Comparison of ENCODE assay signal across 16 cellular contexts in the genomic region with DNA sequence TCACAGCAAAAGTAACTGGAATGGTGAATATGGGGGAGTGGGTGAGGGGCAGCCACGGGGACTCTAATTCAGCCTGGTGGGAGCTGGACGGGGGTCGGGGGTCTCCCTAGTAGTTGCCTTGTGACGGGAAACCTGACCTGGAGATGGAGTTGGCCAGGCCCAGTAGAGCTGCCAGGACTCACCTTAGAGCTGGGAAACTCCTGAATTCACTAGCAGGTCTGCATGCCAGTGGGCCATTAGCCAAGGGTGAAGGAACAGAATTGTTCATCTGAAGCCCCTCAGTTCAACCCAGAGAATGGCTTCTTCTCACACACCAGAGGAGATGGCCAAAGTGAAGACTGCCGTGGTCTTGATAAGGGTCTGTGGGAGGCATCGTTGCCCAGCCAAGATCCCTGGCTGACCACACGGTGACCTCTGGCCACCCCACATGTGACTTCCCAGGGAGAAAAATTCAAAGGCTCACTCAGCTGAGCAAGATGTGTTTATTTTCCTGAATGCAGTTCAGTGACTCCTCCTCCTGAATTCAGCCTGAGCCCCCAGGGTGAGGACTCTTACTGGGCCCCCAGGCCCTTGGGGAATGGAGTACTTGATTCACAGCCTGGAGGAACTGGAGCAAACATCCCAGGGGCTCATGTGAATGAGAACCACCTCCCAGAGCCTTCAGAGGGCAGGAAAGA. TPM values are rescaled to one million over a fixed set of nuclear protein-coding genes. Genes with fewer than 3 reads are reported as not detected.
DNase-seq lines count a peak whose midpoint lies in the region; ATAC-seq and TF ChIP-seq lines count a peak whose summit lies in the region.
"Had no signal": no experiment of that assay in that cellular context is flagged by ENCODE, and none has a peak within 500 bp of the region (broad histone marks: within the 10 kb centered on the region; RNA-seq: fewer than 3 reads in every experiment).

No MANE protein-coding gene starts in this region.

- peaks cover 0 to 7% of the 10 kb centered on the region in 2 donors for H3K4me1 ChIP-seq in right atrium auricular region
- peaks cover 7% of the 10 kb centered on the region for H3K4me1 ChIP-seq in mesenchymal stem cell (ENCODE audit: control insufficient read depth, insufficient read depth, low read depth, low read length)
- H3K4me1 ChIP-seq in aorta (ENCODE audit: control insufficient read depth in 1 of 2, insufficient read depth in 2 of 2, low read length in 2 of 2), result no peaks in the 10 kb centered on the region
- no peaks in the 10 kb centered on the region for H3K4me1 ChIP-seq in BE2C
- H3K4me1 ChIP-seq: breast epithelium, tibial artery had no signal

- H3K9me3 ChIP-seq in right atrium auricular region (peaks cover 0 to 9% of the 10 kb centered on the region in 2 donors), mesenchymal stem cell (ENCODE audit: control insufficient read depth, low read length) (peaks cover 4% of the 10 kb centered on the region), aorta (ENCODE audit: control insufficient read depth, low read length) (no peaks in the 10 kb centered on the region), BE2C (no peaks in the 10 kb centered on the region)
- H3K9me3 ChIP-seq: tibial artery had no signal

- H3K36me3 ChIP-seq in right atrium auricular region, result no peaks in the 10 kb centered on the region
- H3K36me3 ChIP-seq in mesenchymal stem cell (ENCODE audit: control insufficient read depth in 1 of 2, insufficient read depth in 2 of 2, low read depth in 1 of 2, low read length in 2 of 2), result peaks cover 24 to 29% of the 10 kb centered on the region in 2 experiments
- H3K36me3 ChIP-seq in aorta (ENCODE audit: control insufficient read depth in 1 of 2, insufficient read depth in 2 of 2, low read length in 1 of 2), result peaks cover 0 to 1% of the 10 kb centered on the region in 2 donors
- no peaks in the 10 kb centered on the region for H3K36me3 ChIP-seq in BE2C
- H3K36me3 ChIP-seq: breast epithelium, tibial artery had no signal

- peak overlapping the region; percentile 59 for H3K9ac ChIP-seq in mesenchymal stem cell (ENCODE audit: low read length)

- no peak overlapping the region for H4K8ac ChIP-seq in mesenchymal stem cell (ENCODE audit: low read length)

- TF ChIP-seq CTCF in right atrium auricular region (IDR thresholded peaks at IDR 0.05), result no peak
- peak; percentile 47 for TF ChIP-seq CTCF in choroid plexus epithelial cell (conservative IDR thresholded peaks at IDR 0.05; ENCODE audit: low read depth, low read length)
- TF ChIP-seq CTCF in BE2C (IDR thresholded peaks at IDR 0.05; ENCODE audit: low read depth, low read length), result no peak

- no peak overlapping the region for H2BK15ac ChIP-seq in mesenchymal stem cell (ENCODE audit: low read depth, poor library complexity, severe bottlenecking)

- peaks cover 7% of the 10 kb centered on the region for H3K79me1 ChIP-seq in mesenchymal stem cell (replicated peaks; ENCODE audit: low read length, poor library complexity, severe bottlenecking)

- no peak overlapping the region for H2BK5ac ChIP-seq in mesenchymal stem cell (ENCODE audit: low read depth, low read length, poor library complexity, severe bottlenecking)

- no peak overlapping the region for H2AK5ac ChIP-seq in mesenchymal stem cell (ENCODE audit: low read length, severe bottlenecking)

- no peak for DNase-seq in left cardiac atrium
- no peak for DNase-seq in right atrium auricular region (ENCODE audit: low spot score)
- peak; percentile 55 for DNase-seq in choroid plexus epithelial cell (ENCODE audit: low read depth)
- peak; percentile 3 for DNase-seq in mesenchymal stem cell
- peak in 1 of 2 donors; percentile 54 for DNase-seq in aorta
- DNase-seq in BE2C, result no peak
- DNase-seq in activated naive CD4-positive, alpha-beta T cell treated with Interleukin-2 at 50 U/mL for 16 hours, result no peak
- no peak for DNase-seq in activated effector memory CD4-positive, alpha-beta T cell treated with anti-CD3 and anti-CD28 coated beads, Interleukin-2, amount 50 U/mL, for 16 hours
- DNase-seq: ACHN; activated CD4-positive, alpha-beta T cell treated with anti-CD3 and anti-CD28 coated beads, Interleukin-2, amount 50 U/mL, for 4 hours; NCI-H146; NCI-H446 treated with DMSO at 0.1 percent for 48 hours; stimulated activated CD4-positive, alpha-beta T cell treated with anti-CD3 and anti-CD28 coated beads, Interleukin-15, amount 100 ng/mL, for 24 hours; tibial artery had no signal

- no peak overlapping the region for H3K4ac ChIP-seq in mesenchymal stem cell (ENCODE audit: low read depth in 1 of 2, low read length in 2 of 2)

- no peak overlapping the region for H3K18ac ChIP-seq in mesenchymal stem cell (ENCODE audit: low read depth in 1 of 2, low read length in 2 of 2)

- 81% methylated on average over 7 of the region's 7 CpGs for WGBS in mesenchymal stem cell
- 60 to 67% methylated on average over 7 of the region's 7 CpGs for WGBS in aorta, 2 donors

- H2BK12ac ChIP-seq in mesenchymal stem cell (ENCODE audit: low read length in 2 of 2), result no peak overlapping the region

- H2BK120ac ChIP-seq in mesenchymal stem cell (ENCODE audit: low read depth, low read length), result no peak overlapping the region

- H4K91ac ChIP-seq in mesenchymal stem cell (ENCODE audit: low read length), result no peak overlapping the region

- no peak overlapping the region for H3K23ac ChIP-seq in mesenchymal stem cell (ENCODE audit: low read length in 2 of 2)

- no peak overlapping the region for H3K27ac ChIP-seq in right atrium auricular region
- H3K27ac ChIP-seq in mesenchymal stem cell (ENCODE audit: low read length, poor library complexity, severe bottlenecking), result no peak overlapping the region
- H3K27ac ChIP-seq in aorta (ENCODE audit: low read depth in 1 of 2, low read length in 2 of 2), result no peak overlapping the region
- H3K27ac ChIP-seq: tibial artery had no signal

- H3K4me3 ChIP-seq in right atrium auricular region (peak overlapping the region in 1 of 2 donors; percentile 9), choroid plexus epithelial cell (ENCODE audit: low read depth, low read length) (no peak overlapping the region), mesenchymal stem cell (ENCODE audit: insufficient read depth in 1 of 2, low read depth in 1 of 2, low read length in 2 of 2) (peak overlapping the region in 1 of 2 experiments; percentile 38), aorta (ENCODE audit: low read length in 2 of 2) (no peak overlapping the region), BE2C (ENCODE audit: low read depth, low read length) (no peak overlapping the region)
- H3K4me3 ChIP-seq: lung, tibial artery had no signal

- intact Hi-C loops in left cardiac atrium (cut with DNase I), result no loop called here
- intact Hi-C loops in aorta (cut with DNase I), result no loop called here

- H3K27me3 ChIP-seq in right atrium auricular region, result no peaks in the 10 kb centered on the region
- no peaks in the 10 kb centered on the region for H3K27me3 ChIP-seq in mesenchymal stem cell (ENCODE audit: control insufficient read depth in 1 of 2, insufficient read depth in 1 of 2, low read length in 2 of 2)
- no peaks in the 10 kb centered on the region for H3K27me3 ChIP-seq in aorta (ENCODE audit: control insufficient read depth in 1 of 2, insufficient read depth in 2 of 2, low read length in 1 of 2)
- no peaks in the 10 kb centered on the region for H3K27me3 ChIP-seq in BE2C
- H3K27me3 ChIP-seq: breast epithelium, tibial artery had no signal

- H3K4me2 ChIP-seq in mesenchymal stem cell (ENCODE audit: low read length, poor library complexity, severe bottlenecking), result peak overlapping the region; percentile 25

- no peak overlapping the region for H2AFZ ChIP-seq in mesenchymal stem cell (ENCODE audit: low read depth, low read length)

- peak; percentile 30 to 40 for ATAC-seq in left cardiac atrium
- ATAC-seq in aorta (ENCODE audit: low FRiP score), result peak; percentile 54

- no peak overlapping the region for H3K14ac ChIP-seq in mesenchymal stem cell (ENCODE audit: low read length in 2 of 2)

RNA-seq across cellular contexts. Expression of gene MOCOS, which starts 25.1 kb away (rescaled TPM):
- total RNA-seq in left cardiac atrium (1 to 10 TPM in 1 of 2 donors, under 1 TPM in 1; 0.97 to 1.4 TPM), right atrium auricular region (under 1 TPM; 0.11 to 0.51 TPM), aorta (1 to 10 TPM; 1.7 to 4.4 TPM)
- 0.70 TPM for polyA plus RNA-seq in mesenchymal stem cell (2013, experiment 1 of 2)
- 0.68 TPM for polyA plus RNA-seq in mesenchymal stem cell (2013, experiment 2 of 2)
- polyA plus RNA-seq in aorta, result 1 to 10 TPM in 1 of 2 donors, under 1 TPM in 1; 0.90 to 3.8 TPM
- not detected for polyA plus RNA-seq in BE2C (2012; ENCODE audit: insufficient read depth, insufficient read length, low read depth)

Comparison
In these comparisons a context has a peak if more than half of its experiments do, and no peak if none do; other contexts are left out.
1. DNase-seq: peak in choroid plexus epithelial cell (single experiment) and mesenchymal stem cell (single experiment); none in left cardiac atrium (single experiment), right atrium auricular region (single experiment), BE2C (single experiment), activated naive CD4-positive, alpha-beta T cell treated with Interleukin-2 at 50 U/mL for 16 hours (single experiment) and activated effector memory CD4-positive, alpha-beta T cell treated with anti-CD3 and anti-CD28 coated beads, Interleukin-2, amount 50 U/mL, for 16 hours (single experiment).